11 cellular contexts compared by ENCODE assay signal in the genomic region with DNA sequence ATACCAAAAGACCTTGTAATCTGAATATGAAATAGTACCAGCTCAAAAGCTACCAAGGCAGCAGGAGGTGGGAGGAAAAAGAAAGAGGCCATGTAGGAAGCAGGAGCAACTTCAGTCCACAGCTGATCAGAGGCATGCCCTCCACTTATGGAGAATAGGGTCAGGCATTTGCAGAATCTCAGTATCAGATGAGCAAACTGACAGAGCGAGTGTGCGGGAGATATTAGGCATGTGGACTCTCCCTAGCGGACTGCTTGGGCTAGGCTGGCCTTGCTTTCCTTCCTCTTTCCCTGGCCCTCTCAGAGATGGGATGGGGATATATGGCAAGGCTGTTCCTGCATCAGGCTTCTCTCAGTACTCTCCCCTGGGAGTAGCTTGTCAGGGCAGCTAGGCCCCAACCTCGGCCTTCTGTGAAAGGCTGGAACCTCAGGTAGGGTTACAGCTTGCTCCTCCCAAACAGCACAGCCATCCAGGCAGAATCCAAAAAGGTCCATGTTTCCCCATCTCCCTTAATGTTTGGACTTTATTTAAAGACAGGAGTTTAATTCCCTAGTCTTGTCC. TPM values are rescaled to one million over a fixed set of nuclear protein-coding genes. Genes with fewer than 3 reads are reported as not detected.
DNase-seq lines count a peak whose midpoint lies in the region; ATAC-seq and TF ChIP-seq lines count a peak whose summit lies in the region.
"Had no signal": no experiment of that assay in that cellular context is flagged by ENCODE, and none has a peak within 500 bp of the region (broad histone marks: within the 10 kb centered on the region; RNA-seq: fewer than 3 reads in every experiment).

No MANE protein-coding gene starts in this region.

- no peak overlapping the region for H4K5ac ChIP-seq in H9 (ENCODE audit: insufficient read length, low read depth, low read length)

- no peak for TF ChIP-seq CTCF in DOHH2 (IDR thresholded peaks at IDR 0.05; ENCODE audit: low read depth, low read length, poor library complexity, severe bottlenecking)
- TF ChIP-seq CTCF in natural killer cell (IDR thresholded peaks at IDR 0.05) = no peak
- no peak for TF ChIP-seq CTCF in H9 (conservative IDR thresholded peaks at IDR 0.05)

- H3K4me1 ChIP-seq in BLaER1 = peaks cover 93% of the 10 kb centered on the region
- H3K4me1 ChIP-seq in DOHH2 (ENCODE audit: control insufficient read depth, low read length) = peaks cover 92% of the 10 kb centered on the region
- H3K4me1 ChIP-seq in H9 (ENCODE audit: insufficient read depth, low read length) = peaks cover 2% of the 10 kb centered on the region; the same call in 1 of the 2 replicates

- intact Hi-C loops in natural killer cell (cut with micrococcal nuclease) = no loop called here

- H3K56ac ChIP-seq in H9 (ENCODE audit: insufficient read length, low read depth, low read length) = no peak overlapping the region

- H3K4me2 ChIP-seq in BLaER1 (peak overlapping the region; percentile 85), DOHH2 (ENCODE audit: low read length) (peak overlapping the region; percentile 90), H9 (ENCODE audit: insufficient read depth, insufficient read length, low read length) (no peak overlapping the region)

- no peak overlapping the region for H2BK12ac ChIP-seq in H9 (ENCODE audit: insufficient read length, low read depth, low read length)

- no peaks in the 10 kb centered on the region for H3K79me1 ChIP-seq in H9 (ENCODE audit: insufficient read depth, low read depth, low read length, poor library complexity, severe bottlenecking)

- no peak overlapping the region for H3K4ac ChIP-seq in H9 (ENCODE audit: low read depth, low read length)

- no peaks in the 10 kb centered on the region for H3K9me3 ChIP-seq in BLaER1
- H3K9me3 ChIP-seq in DOHH2 (ENCODE audit: control insufficient read depth, insufficient read depth, low read length) = no peaks in the 10 kb centered on the region
- no peaks in the 10 kb centered on the region for H3K9me3 ChIP-seq in H9 (ENCODE audit: control insufficient read depth, low read depth, low read length)
- H3K9me3 ChIP-seq: mucosa of descending colon had no signal

- H2BK15ac ChIP-seq in H9 (ENCODE audit: low read depth, low read length) = no peak overlapping the region

- no peak overlapping the region for H2BK20ac ChIP-seq in H9 (ENCODE audit: low read depth, low read length, poor library complexity, severe bottlenecking)

- no peak overlapping the region for H2AK5ac ChIP-seq in H9 (ENCODE audit: insufficient read length, low read length)

- H3K27ac ChIP-seq in BLaER1 (peak overlapping the region; percentile 93), DOHH2 (ENCODE audit: low read depth, low read length) (peak overlapping the region; percentile 95), H9 (ENCODE audit: insufficient read length, low read depth, low read length) (no peak overlapping the region)

- TF ChIP-seq POLR2A in GM18505 (IDR thresholded peaks at IDR 0.05; ENCODE audit: borderline replicate concordance, extremely low read depth, insufficient read depth, insufficient read length) = no peak

- H3K23ac ChIP-seq in H9 (ENCODE audit: insufficient read length, low read depth, low read length) = no peak overlapping the region

- H3K18ac ChIP-seq in H9 (ENCODE audit: insufficient read length, low read depth, low read length) = no peak overlapping the region

- H3K36me3 ChIP-seq in BLaER1 = no peaks in the 10 kb centered on the region
- H3K36me3 ChIP-seq in DOHH2 (ENCODE audit: control insufficient read depth, low read length) = peaks cover 10% of the 10 kb centered on the region; the same call in 1 of the 2 replicates

- no peak overlapping the region for H3K4me3 ChIP-seq in BLaER1
- H3K4me3 ChIP-seq in DOHH2 (ENCODE audit: low read length) = peak overlapping the region; percentile 73
- H3K4me3 ChIP-seq: mucosa of descending colon had no signal

- H3K9me2 ChIP-seq in DOHH2 (replicated peaks; ENCODE audit: control insufficient read depth, low read length) = no peaks in the 10 kb centered on the region

- peaks cover 52% of the 10 kb centered on the region for H3F3A ChIP-seq in DOHH2 (ENCODE audit: control insufficient read depth, insufficient read depth)

- no peak overlapping the region for H3K4me3 Mint-ChIP-seq in activated naive CD8-positive, alpha-beta T cell treated with anti-CD3 and anti-CD28 coated beads for 36 hours
- peak overlapping the region; percentile 73 for H3K4me3 Mint-ChIP-seq in natural killer cell
- H3K4me3 Mint-ChIP-seq in H9 = 0 out of 5 replicates have a peak overlapping the region, but pooled peaks of 1 of the 2 experiments have one; percentile 65

- no peak overlapping the region for H4K8ac ChIP-seq in H9 (replicated peaks; ENCODE audit: insufficient read length, low read depth, low read length)

- H3K27me3 ChIP-seq in BLaER1 (no peaks in the 10 kb centered on the region), DOHH2 (ENCODE audit: control insufficient read depth, low read length) (no peaks in the 10 kb centered on the region), H9 (ENCODE audit: insufficient read depth, low read length) (peaks cover 24% of the 10 kb centered on the region; the same call in 1 of the 2 replicates)

- no peak overlapping the region for H3T11ph ChIP-seq in H9 (ENCODE audit: low read length)

- peak overlapping the region; percentile 88 for H3K27ac Mint-ChIP-seq in activated naive CD8-positive, alpha-beta T cell treated with anti-CD3 and anti-CD28 coated beads for 36 hours
- H3K27ac Mint-ChIP-seq in natural killer cell (peak overlapping the region; percentile 97), H9 (no peak overlapping the region)

- H4K20me1 ChIP-seq in BLaER1 (no peaks in the 10 kb centered on the region), DOHH2 (ENCODE audit: control insufficient read depth, insufficient read depth, low read depth, low read length) (no peaks in the 10 kb centered on the region), H9 (ENCODE audit: control insufficient read depth, insufficient read depth, insufficient read length) (no peaks in the 10 kb centered on the region)

- peaks cover 2% of the 10 kb centered on the region for H3K9me3 Mint-ChIP-seq in activated naive CD8-positive, alpha-beta T cell treated with anti-CD3 and anti-CD28 coated beads for 36 hours
- H3K9me3 Mint-ChIP-seq in natural killer cell (no peaks in the 10 kb centered on the region), H9 (no peaks in the 10 kb centered on the region; a peak in 1 of 5 replicates)
- H3K9me3 Mint-ChIP-seq: T-helper 2 cell treated with Interferon-gamma antibody and Interleukin-4, amounts not matched to agents 5 μg/mL and 100 μg/mL, for 36 hours had no signal

- no peak overlapping the region for H3K14ac ChIP-seq in H9 (ENCODE audit: insufficient read depth, low read length)

- H3K36me3 Mint-ChIP-seq in activated naive CD8-positive, alpha-beta T cell treated with anti-CD3 and anti-CD28 coated beads for 36 hours = peaks cover 4% of the 10 kb centered on the region
- H3K36me3 Mint-ChIP-seq in natural killer cell = no peaks in the 10 kb centered on the region
- peaks cover 0 to 27% (median 8%) of the 10 kb centered on the region in 3 experiments; a peak in 5 of 7 replicates for H3K36me3 Mint-ChIP-seq in H9 (ENCODE audit: insufficient read depth in 1 of 3, low read depth in 3 of 3)

- no peak overlapping the region for H2BK5ac ChIP-seq in H9 (ENCODE audit: insufficient read length, low read length)

- H3K9ac ChIP-seq in BLaER1 = peak overlapping the region; percentile 81; the same call in 1 of the 2 replicates
- H3K9ac ChIP-seq in H9 (ENCODE audit: extremely low read depth, insufficient read length, low read length) = no peak overlapping the region

- no peak for ATAC-seq in natural killer cell
- ATAC-seq in GM18505 (IDR thresholded peaks at IDR 0.05; ENCODE audit: unreplicated experiment) = no peak
- ATAC-seq in HG02938 (IDR thresholded peaks at IDR 0.05; ENCODE audit: unreplicated experiment) = no peak
- ATAC-seq: mucosa of descending colon had no signal

- no peak overlapping the region for H4K91ac ChIP-seq in H9 (ENCODE audit: insufficient read length, low read depth, low read length)

- H3K23me2 ChIP-seq in H9 (ENCODE audit: insufficient read length, low read depth, low read length, poor library complexity, severe bottlenecking) = peaks cover 13% of the 10 kb centered on the region

- peaks cover 78% of the 10 kb centered on the region for H3K4me1 Mint-ChIP-seq in activated naive CD8-positive, alpha-beta T cell treated with anti-CD3 and anti-CD28 coated beads for 36 hours
- peaks cover 57 to 61% of the 10 kb centered on the region in 2 donors for H3K4me1 Mint-ChIP-seq in natural killer cell
- H3K4me1 Mint-ChIP-seq in H9 = peaks cover 32 to 39% of the 10 kb centered on the region in 2 experiments

- no peak for DNase-seq in activated naive CD8-positive, alpha-beta T cell treated with anti-CD3 and anti-CD28 coated beads for 36 hours
- DNase-seq in natural killer cell = no peak
- no peak for DNase-seq in H9
- DNase-seq in stimulated activated naive CD4-positive, alpha-beta T cell (lab: John Stamatoyannopoulos, UW) = no peak
- DNase-seq: mucosa of descending colon, NCI-H1417 treated with DMSO at 0.1 percent for 48 hours had no signal

- no peak overlapping the region for H2AFZ ChIP-seq in H9 (ENCODE audit: low read length)

- H3K79me2 ChIP-seq in DOHH2 (ENCODE audit: control insufficient read depth, low read length) (0 out of 2 replicates have a peak, but pooled peaks cover 6% of the 10 kb centered on the region), H9 (ENCODE audit: insufficient read depth, low read length) (no peaks in the 10 kb centered on the region)

- no CpG with 5 or more reads among the region's 4 CpGs for WGBS in H9 (ENCODE audit: extremely low coverage, insufficient read length, low lambda C conversion rate)

- no peaks in the 10 kb centered on the region for H3K27me3 Mint-ChIP-seq in activated naive CD8-positive, alpha-beta T cell treated with anti-CD3 and anti-CD28 coated beads for 36 hours
- H3K27me3 Mint-ChIP-seq in natural killer cell (ENCODE audit: low read depth in 2 of 2) (no peaks in the 10 kb centered on the region), H9 (ENCODE audit: low read depth) (peaks cover 70% of the 10 kb centered on the region)

- H2BK120ac ChIP-seq in H9 (ENCODE audit: low read depth, low read length, poor library complexity, severe bottlenecking) = no peak overlapping the region

RNA-seq across cellular contexts. Expression of gene ETS1, which starts 37.0 kb away (rescaled TPM):
- total RNA-seq in activated naive CD8-positive, alpha-beta T cell treated with anti-CD3 and anti-CD28 coated beads for 36 hours = 100 to 1,000 TPM; 426 to 430 TPM
- total RNA-seq in natural killer cell = 100 to 1,000 TPM; 532 to 684 (median 589) TPM
- total RNA-seq in H9 (2021) = 29.0 and 29.9 TPM in 2 replicates

Comparison
In these comparisons a context has a peak if more than half of its experiments do, and no peak if none do; other contexts are left out.
1. H3K27ac Mint-ChIP-seq: peak in activated naive CD8-positive, alpha-beta T cell treated with anti-CD3 and anti-CD28 coated beads for 36 hours (single experiment) and natural killer cell (2 of 2); none in H9 (0 of 3).
2. RNA of gene ETS1, which starts 37.0 kb away (total RNA-seq): 532 to 684 TPM in natural killer cell and 426 to 430 TPM in activated naive CD8-positive, alpha-beta T cell treated with anti-CD3 and anti-CD28 coated beads for 36 hours; 29.0 to 29.9 TPM in H9; every median in the first group is over 10 times any median in the second.